ENCODE assay signal across 8 cellular contexts in the genomic region with DNA sequence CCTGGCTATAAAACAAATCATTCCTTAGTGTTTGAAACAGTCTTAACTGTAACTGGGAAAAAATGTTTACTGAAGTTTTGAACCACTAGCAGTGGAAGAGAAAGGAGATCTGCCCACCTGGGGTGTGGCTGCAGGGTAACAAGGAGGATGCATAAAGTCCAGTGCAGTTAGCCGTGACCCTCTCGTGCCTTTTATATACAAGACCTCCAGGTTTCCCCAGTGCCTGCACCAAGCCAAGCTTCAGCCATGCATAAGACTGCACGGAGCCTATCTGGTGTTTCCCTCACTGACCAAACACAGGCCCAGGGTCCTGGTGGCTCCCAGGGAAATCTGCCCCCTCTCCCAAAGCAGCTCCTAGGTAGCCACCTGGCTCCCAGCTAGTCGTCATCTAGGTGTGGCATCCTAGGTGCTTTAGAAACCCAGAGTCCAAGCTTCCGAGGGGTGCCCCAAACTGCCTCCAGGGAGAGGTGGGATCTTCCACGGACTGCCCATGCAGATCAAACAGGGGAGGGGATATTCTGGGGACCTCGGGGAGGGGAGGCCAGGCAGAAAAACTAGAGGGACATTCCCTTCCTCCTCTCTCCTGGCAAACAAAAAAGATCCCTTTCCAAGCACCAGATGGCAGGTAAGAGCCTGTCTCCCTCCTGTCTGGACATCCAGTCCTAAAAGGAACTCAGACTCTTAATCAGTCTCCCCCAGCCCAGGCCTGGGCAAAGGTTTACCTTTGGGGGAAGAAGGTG. TPM values are rescaled to one million over a fixed set of nuclear protein-coding genes. Genes with fewer than 3 reads are reported as not detected.
DNase-seq lines count a peak whose midpoint lies in the region; ATAC-seq and TF ChIP-seq lines count a peak whose summit lies in the region.

No MANE protein-coding gene starts in this region.

- no peaks in the 10 kb centered on the region for H3K27me3 Mint-ChIP-seq in CD8-positive, alpha-beta T cell (ENCODE audit: low read depth)
- H3K27me3 Mint-ChIP-seq in neural crest cell (ENCODE audit: low read depth) = peaks cover 55% of the 10 kb centered on the region

- H3K36me3 Mint-ChIP-seq in CD8-positive, alpha-beta T cell = no peaks in the 10 kb centered on the region
- H3K36me3 Mint-ChIP-seq in neural crest cell (ENCODE audit: low read depth) = no peaks in the 10 kb centered on the region

- H3K27ac ChIP-seq in CD8-positive, alpha-beta T cell (ENCODE audit: low read depth, low read length) = no peak overlapping the region
- H3K27ac ChIP-seq in duodenal mucosa (ENCODE audit: low read depth, low read length) = peak overlapping the region; percentile 55

- H3K4me3 ChIP-seq in CD8-positive, alpha-beta T cell (ENCODE audit: low read depth, low read length) = no peak overlapping the region
- peak overlapping the region; percentile 73 to 79 for H3K4me3 ChIP-seq in duodenal mucosa (ENCODE audit: low read depth in 1 of 2, low read length in 2 of 2)

- H3K36me3 ChIP-seq in CD8-positive, alpha-beta T cell (ENCODE audit: insufficient read depth, low read length) = no peaks in the 10 kb centered on the region
- H3K36me3 ChIP-seq in duodenal mucosa (ENCODE audit: control insufficient read depth in 1 of 2, insufficient read depth in 2 of 2, low read length in 2 of 2) = no peaks in the 10 kb centered on the region

- peaks cover 24% of the 10 kb centered on the region for H3K4me1 Mint-ChIP-seq in CD8-positive, alpha-beta T cell (ENCODE audit: low read depth)
- peaks cover 59% of the 10 kb centered on the region for H3K4me1 Mint-ChIP-seq in neural crest cell

- H3K9me3 Mint-ChIP-seq in CD8-positive, alpha-beta T cell = no peaks in the 10 kb centered on the region
- no peaks in the 10 kb centered on the region for H3K9me3 Mint-ChIP-seq in neural crest cell

- CTCF ChIA-PET in CD8-positive, alpha-beta T cell (lab: Charles Lee) = interaction anchor here (1.6 kb wide), 1 partner anchor 153 kb away, joined by 8 read pairs; no protein-coding TSS in a partner anchor

- peaks cover 24% of the 10 kb centered on the region for H3K4me1 ChIP-seq in CD8-positive, alpha-beta T cell (ENCODE audit: insufficient read depth, low read length)
- peaks cover 61 to 65% of the 10 kb centered on the region in 2 donors for H3K4me1 ChIP-seq in duodenal mucosa (ENCODE audit: control insufficient read depth in 1 of 2, insufficient read depth in 2 of 2, low read length in 2 of 2)

- peaks cover 4% of the 10 kb centered on the region for H3K27me3 ChIP-seq in CD8-positive, alpha-beta T cell (ENCODE audit: insufficient read depth, low read length)
- no peaks in the 10 kb centered on the region for H3K27me3 ChIP-seq in duodenal mucosa (ENCODE audit: control insufficient read depth in 1 of 2, insufficient read depth in 2 of 2, low read length in 2 of 2)

- POLR2A ChIA-PET in CD8-positive, alpha-beta T cell (lab: Charles Lee) = no interaction called here

- no peak for TF ChIP-seq CTCF in CD8-positive, alpha-beta T cell (IDR thresholded peaks at IDR 0.05)
- no peak for TF ChIP-seq CTCF in neural crest cell (conservative IDR thresholded peaks at IDR 0.05)

- no peak for DNase-seq in CD8-positive, alpha-beta T cell
- DNase-seq in NCI-H1105 (lab: John Stamatoyannopoulos, UW) (peak; percentile 9), neural crest cell (ENCODE audit: low read depth, low spot score) (no peak), T1000 (lab: John Stamatoyannopoulos, UW) (no peak), head of caudate nucleus (no peak)

- no peaks in the 10 kb centered on the region for H3K9me3 ChIP-seq in CD8-positive, alpha-beta T cell (ENCODE audit: low read length)
- no peaks in the 10 kb centered on the region for H3K9me3 ChIP-seq in duodenal mucosa (ENCODE audit: control insufficient read depth in 1 of 2, low read length in 2 of 2)

- no peak for ATAC-seq in CD8-positive, alpha-beta T cell
- ATAC-seq in HG02588 (IDR thresholded peaks at IDR 0.05; ENCODE audit: unreplicated experiment) (no peak), GM18858 (IDR thresholded peaks at IDR 0.05; ENCODE audit: unreplicated experiment) (no peak)

- H3K4me3 Mint-ChIP-seq in CD8-positive, alpha-beta T cell = peak overlapping the region; percentile 85
- H3K4me3 Mint-ChIP-seq in neural crest cell = peak overlapping the region; percentile 90

- no peak overlapping the region for H3K27ac Mint-ChIP-seq in CD8-positive, alpha-beta T cell
- H3K27ac Mint-ChIP-seq in neural crest cell (ENCODE audit: unreplicated experiment) = no peak overlapping the region

- H3K9ac ChIP-seq in duodenal mucosa (ENCODE audit: low read depth in 1 of 2, low read length in 2 of 2) = peak overlapping the region; percentile 26 to 68

- intact Hi-C loops in CD8-positive, alpha-beta T cell (cut with DNase I, micrococcal nuclease) = loop anchor here in 1 of 2 experiments (5.0 to 10.0 kb wide), 3 partner anchors 282 to 579 kb away; partner anchors contain the start of genes EXOSC3 and POLR1E
- intact Hi-C loops in head of caudate nucleus (cut with DNase I) = loop anchor here (5.0 kb wide), 1 partner anchor 54 kb away; no protein-coding TSS in a partner anchor

RNA-seq across cellular contexts. Expression of gene SHB, which starts 2.7 kb away (rescaled TPM):
- total RNA-seq in CD8-positive, alpha-beta T cell = 1 to 10 TPM; 2.4 to 3.0 TPM
- total RNA-seq in neural crest cell = 4.6 and 4.8 TPM in 2 replicates
